8 cellular contexts compared by ENCODE assay signal in genomic region chr6:3808759-3809514, GRCh38. TPM values are rescaled to one million over a fixed set of nuclear protein-coding genes. Genes with fewer than 3 reads are reported as not detected.
A peak's percentile ranks its signal among the peaks of the same experiment; 100 is the strongest.
DNase-seq lines count a peak whose midpoint lies in the region; ATAC-seq and TF ChIP-seq lines count a peak whose summit lies in the region.

No MANE protein-coding gene starts in this region.

- H3K4me3 ChIP-seq in kidney epithelial cell (ENCODE audit: low read depth, low read length): no peak overlapping the region
- no peak overlapping the region for H3K4me3 ChIP-seq in thoracic aorta

- H3K27ac Mint-ChIP-seq in MCF 10A (ENCODE audit: low read depth, unreplicated experiment): peak overlapping the region; percentile 89
- no peak overlapping the region for H3K27ac Mint-ChIP-seq in activated naive CD8-positive, alpha-beta T cell treated with anti-CD3 and anti-CD28 coated beads for 36 hours

- CTCF ChIA-PET in MCF 10A (lab: Yijun Ruan, JAX): interaction anchor here (0.5 to 2.0 kb wide), 7 partner anchors 16 to 110 kb away, joined by 3 to 11 read pairs (median 3); partner anchors contain the start of gene FAM50B

- H3K4me1 Mint-ChIP-seq in MCF 10A (ENCODE audit: insufficient read depth, unreplicated experiment): peaks cover 38% of the 10 kb centered on the region
- H3K4me1 Mint-ChIP-seq in activated naive CD8-positive, alpha-beta T cell treated with anti-CD3 and anti-CD28 coated beads for 36 hours: no peaks in the 10 kb centered on the region

- POLR2A ChIA-PET in MCF 10A (lab: Yijun Ruan, JAX): interaction anchor here (0.8 to 1.8 kb wide), 12 partner anchors 17 to 212 kb away, joined by 3 to 15 read pairs (median 5); partner anchors contain the start of gene FAM50B

- H3K36me3 Mint-ChIP-seq in MCF 10A (ENCODE audit: insufficient read depth, unreplicated experiment): no peaks in the 10 kb centered on the region
- H3K36me3 Mint-ChIP-seq in activated naive CD8-positive, alpha-beta T cell treated with anti-CD3 and anti-CD28 coated beads for 36 hours: no peaks in the 10 kb centered on the region

- H3K27me3 Mint-ChIP-seq in MCF 10A (ENCODE audit: insufficient read depth, unreplicated experiment): no peaks in the 10 kb centered on the region
- no peaks in the 10 kb centered on the region for H3K27me3 Mint-ChIP-seq in activated naive CD8-positive, alpha-beta T cell treated with anti-CD3 and anti-CD28 coated beads for 36 hours

- ATAC-seq in thoracic aorta (ENCODE audit: insufficient number of reproducible peaks, low FRiP score, low read depth): peak; percentile 75
- ATAC-seq in HG03139 (IDR thresholded peaks at IDR 0.05; ENCODE audit: unreplicated experiment): no peak
- ATAC-seq in GM21619 (IDR thresholded peaks at IDR 0.05; ENCODE audit: unreplicated experiment): no peak

- no peaks in the 10 kb centered on the region for H3K9me3 ChIP-seq in thoracic aorta

- H3K4me1 ChIP-seq in thoracic aorta (ENCODE audit: control insufficient read depth in 1 of 2, low read depth in 2 of 2): peaks cover 43 to 65% of the 10 kb centered on the region in 2 donors

- H3K27me3 ChIP-seq in kidney epithelial cell (ENCODE audit: control insufficient read depth, insufficient read depth, low read length): no peaks in the 10 kb centered on the region
- H3K27me3 ChIP-seq in thoracic aorta (replicated peaks; ENCODE audit: insufficient read depth): no peaks in the 10 kb centered on the region

- no peaks in the 10 kb centered on the region for H3K9me3 Mint-ChIP-seq in MCF 10A (ENCODE audit: unreplicated experiment)
- no peaks in the 10 kb centered on the region for H3K9me3 Mint-ChIP-seq in activated naive CD8-positive, alpha-beta T cell treated with anti-CD3 and anti-CD28 coated beads for 36 hours

- peak overlapping the region; percentile 36 for H3K4me3 Mint-ChIP-seq in MCF 10A (ENCODE audit: unreplicated experiment)
- no peak overlapping the region for H3K4me3 Mint-ChIP-seq in activated naive CD8-positive, alpha-beta T cell treated with anti-CD3 and anti-CD28 coated beads for 36 hours

- peak overlapping the region; percentile 89 to 94 for H3K27ac ChIP-seq in thoracic aorta

- no peaks in the 10 kb centered on the region for H3K36me3 ChIP-seq in kidney epithelial cell (ENCODE audit: control insufficient read depth, insufficient read depth, low read length)
- no peaks in the 10 kb centered on the region for H3K36me3 ChIP-seq in thoracic aorta

- intact Hi-C loops in MCF 10A (cut with micrococcal nuclease): loop anchor here (2.0 kb wide), 2 partner anchors 16 to 40 kb away; partner anchors contain the start of gene FAM50B

- TF ChIP-seq CTCF in MCF 10A (IDR thresholded peaks at IDR 0.05; ENCODE audit: unreplicated experiment) (no peak), kidney epithelial cell (IDR thresholded peaks at IDR 0.05; ENCODE audit: insufficient read depth, low read length, poor library complexity, severe bottlenecking) (no peak), thoracic aorta (IDR thresholded peaks at IDR 0.05) (no peak)

- DNase-seq in HS-5 (ENCODE audit: low read depth) (peak; percentile 89), MCF 10A (ENCODE audit: unreplicated experiment) (peak; percentile 90), kidney epithelial cell (ENCODE audit: low read depth) (peak; percentile 84), thoracic aorta (ENCODE audit: low spot score) (peak; percentile 62)
- DNase-seq in activated CD4-positive, CD25-positive, alpha-beta regulatory T cell treated with anti-CD3 and anti-CD28 coated beads, Interleukin-2, amount 50 U/mL, for 72 hours: no peak
- DNase-seq in activated naive CD8-positive, alpha-beta T cell treated with anti-CD3 and anti-CD28 coated beads for 36 hours: no peak

- BruUV-seq in MCF 10A (replicated peaks; lab: Mats Ljungman, UMichigan): no TSS peak

RNA-seq across cellular contexts. Expression of gene FAM50B, which starts 40.2 kb away (rescaled TPM):
- total RNA-seq in MCF 10A (2022) (4.0 and 4.3 TPM in 2 replicates), kidney epithelial cell (8.6 and 8.7 TPM in 2 replicates), thoracic aorta (10 to 100 TPM; 12.4 to 17.3 TPM)
- total RNA-seq in activated naive CD8-positive, alpha-beta T cell treated with anti-CD3 and anti-CD28 coated beads for 36 hours: 1 to 10 TPM; 8.7 TPM

RNA-seq across cellular contexts. Expression of gene PXDC1, which starts 57.4 kb away (rescaled TPM):
- 48.1 and 51.4 TPM in 2 replicates for total RNA-seq in MCF 10A (2022)
- 92.4 and 99.1 TPM in 2 replicates for total RNA-seq in kidney epithelial cell
- total RNA-seq in thoracic aorta: 100 to 1,000 TPM; 406 to 488 TPM
- total RNA-seq in activated naive CD8-positive, alpha-beta T cell treated with anti-CD3 and anti-CD28 coated beads for 36 hours: under 1 TPM in 1 of 2 experiments, not detected in 1; 0.18 TPM

Comparison
In these comparisons a context has a peak if more than half of its experiments do, and no peak if none do; other contexts are left out.
1. DNase-seq: peak in HS-5 (single experiment), MCF 10A (single experiment), kidney epithelial cell (single experiment) and thoracic aorta (single experiment); none in activated CD4-positive, CD25-positive, alpha-beta regulatory T cell treated with anti-CD3 and anti-CD28 coated beads, Interleukin-2, amount 50 U/mL, for 72 hours (single experiment) and activated naive CD8-positive, alpha-beta T cell treated with anti-CD3 and anti-CD28 coated beads for 36 hours (single experiment).
2. RNA of gene PXDC1, which starts 57.4 kb away (total RNA-seq): 406 to 488 TPM in thoracic aorta, 92.4 to 99.1 TPM in kidney epithelial cell and 48.1 to 51.4 TPM in MCF 10A; 0.18 TPM in activated naive CD8-positive, alpha-beta T cell treated with anti-CD3 and anti-CD28 coated beads for 36 hours; every median in the first group is over 10 times any median in the second.